Comparison of ENCODE assay signal across 8 cellular contexts in the genomic region with DNA sequence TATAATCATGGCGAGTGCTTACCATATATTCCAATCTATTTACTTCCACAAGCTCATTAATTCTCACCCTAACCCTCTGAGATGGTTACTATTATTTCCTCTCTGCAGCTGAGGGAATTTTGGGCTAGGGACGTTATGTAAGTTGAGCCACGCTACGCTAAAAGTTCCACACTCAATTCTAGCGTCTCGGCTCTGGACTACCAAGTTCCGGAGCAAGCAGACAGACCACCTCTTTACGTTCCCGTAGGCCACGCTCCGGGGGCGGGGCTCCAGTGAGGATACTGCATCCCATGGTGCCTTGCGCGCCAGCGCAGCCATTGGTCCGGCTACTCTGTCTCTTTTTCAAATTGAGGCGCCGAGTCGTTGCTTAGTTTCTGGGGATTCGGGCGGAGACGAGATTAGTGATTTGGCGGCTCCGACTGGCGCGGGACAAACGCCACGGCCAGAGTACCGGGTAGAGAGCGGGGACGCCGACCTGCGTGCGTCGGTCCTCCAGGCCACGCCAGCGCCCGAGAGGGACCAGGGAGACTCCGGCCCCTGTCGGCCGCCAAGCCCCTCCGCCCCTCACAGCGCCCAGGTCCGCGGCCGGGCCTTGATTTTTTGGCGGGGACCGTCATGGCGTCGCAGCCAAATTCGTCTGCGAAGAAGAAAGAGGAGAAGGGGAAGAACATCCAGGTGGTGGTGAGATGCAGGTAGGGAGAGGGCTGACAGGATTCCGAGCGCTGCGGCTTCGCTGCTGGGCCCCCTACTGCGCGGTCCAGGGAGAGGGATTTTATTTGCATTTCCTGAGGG. TPM values are rescaled to one million over a fixed set of nuclear protein-coding genes. Genes with fewer than 3 reads are reported as not detected.
DNase-seq lines count a peak whose midpoint lies in the region; ATAC-seq and TF ChIP-seq lines count a peak whose summit lies in the region.

Gene KIF11, plus strand, starts transcription at position 370 of the 792 bp plus-strand sequence. Its CDS starts 246 bp downstream, at position 616.

- no peaks in the 10 kb centered on the region for H3K36me3 ChIP-seq in liver (ENCODE audit: control insufficient read depth in 4 of 4, insufficient read depth in 3 of 4, low read depth in 1 of 4, low read length in 3 of 4)

- H3K27me3 ChIP-seq in dorsolateral prefrontal cortex (no peaks in the 10 kb centered on the region), liver (ENCODE audit: control insufficient read depth in 4 of 4, insufficient read depth in 4 of 4, low read length in 3 of 4) (no peaks in the 10 kb centered on the region)

- WGBS in liver: under 1% methylated on average over 58 of the region's 58 CpGs

- TF ChIP-seq CTCF in C4-2B (conservative IDR thresholded peaks at IDR 0.05) (no peak), dorsolateral prefrontal cortex (IDR thresholded peaks at IDR 0.05 in 54 of 56, conservative IDR thresholded peaks at IDR 0.05 in 2 of 56; ENCODE audit: low read depth in 1 of 56, partially characterized antibody in 56 of 56) (peak in 32 of 56 donors; percentile 6 to 59 (median 30)), liver (IDR thresholded peaks at IDR 0.05; ENCODE audit: low read depth, low read length, missing input control) (no peak)

- H3K27ac ChIP-seq in C4-2B: peak within 1 kb of the TSS; percentile 91
- H3K27ac ChIP-seq in dorsolateral prefrontal cortex: peak within 1 kb of the TSS; percentile 65 to 98 (median 95)
- peak within 1 kb of the TSS; percentile 76 to 85 for H3K27ac ChIP-seq in liver (ENCODE audit: low read depth in 1 of 2, low read length in 2 of 2)

- intact Hi-C loops in dorsolateral prefrontal cortex (cut with DNase I): loop anchor here (5.0 to 10.0 kb wide), 5 partner anchors 76 to 668 kb away; partner anchors contain the start of genes EXOC6 (in 2 of the 2) and BTAF1 (in 1 of the 2)

- TF ChIP-seq RAD21 in liver (IDR thresholded peaks at IDR 0.05): peak in 1 of 2 donors; percentile 14

- H3K9ac ChIP-seq in liver (ENCODE audit: low read depth in 1 of 2, low read length in 2 of 2): peak within 1 kb of the TSS; percentile 53 to 78

- ATAC-seq in GM19395 (IDR thresholded peaks at IDR 0.05; ENCODE audit: unreplicated experiment) (peak; percentile 74), HG03565 (IDR thresholded peaks at IDR 0.05; ENCODE audit: unreplicated experiment) (peak; percentile 76)

- no peaks in the 10 kb centered on the region for H3K9me3 ChIP-seq in liver (ENCODE audit: control insufficient read depth in 4 of 4, low read length in 3 of 4)

- peaks cover 2 to 21% (median 11%) of the 10 kb centered on the region in 4 donors for H3K4me1 ChIP-seq in liver (ENCODE audit: control insufficient read depth in 4 of 4, insufficient read depth in 4 of 4, low read length in 3 of 4)

- DNase-seq in NCI-H82 (lab: John Stamatoyannopoulos, UW): peak; percentile 98
- DNase-seq in activated CD4-positive, alpha-beta T cell treated with anti-CD3 and anti-CD28 coated beads, Interleukin-2, amount 50 U/mL, for 48 hours: peak; percentile 98 to 99
- DNase-seq in dorsolateral prefrontal cortex: peak; percentile 96 to 99 (median 98)
- DNase-seq in stimulated activated CD4-positive, alpha-beta T cell treated with anti-CD3 and anti-CD28 coated beads, Interleukin-4, amount 100 ng/mL, for 24 hours: peak; percentile 98

- H3K4me3 ChIP-seq in dorsolateral prefrontal cortex (peak within 1 kb of the TSS; percentile 50 to 100 (median 81)), liver (ENCODE audit: low read depth in 1 of 3, low read length in 3 of 3) (peak within 1 kb of the TSS; percentile 60 to 90 (median 73))

TF ChIP-seq in liver, 16 proteins besides CTCF, POLR2A, EP300 and RAD21:
- TF ChIP-seq SP1 (IDR thresholded peaks at IDR 0.05) (peak; percentile 62), HNF4G (IDR thresholded peaks at IDR 0.05) (no peak), JUND (IDR thresholded peaks at IDR 0.05) (no peak), HNF4A (conservative IDR thresholded peaks at IDR 0.05) (peak in 1 of 2 donors; percentile 18), NR2F2 (IDR thresholded peaks at IDR 0.05) (no peak), MAX (IDR thresholded peaks at IDR 0.05) (peak; percentile 81), GABPA (IDR thresholded peaks at IDR 0.05 in 1 of 2, conservative IDR thresholded peaks at IDR 0.05 in 1 of 2) (peak in 1 of 2 donors; percentile 62), YY1 (IDR thresholded peaks at IDR 0.05) (peak; percentile 89), RXRA (IDR thresholded peaks at IDR 0.05) (peak; percentile 25 to 29), EGR1 (IDR thresholded peaks at IDR 0.05; ENCODE audit: low read depth in 2 of 2) (peak in 1 of 2 donors; percentile 30), TAF1 (conservative IDR thresholded peaks at IDR 0.05) (peak; percentile 97)
- TF ChIP-seq, protein P1, sequence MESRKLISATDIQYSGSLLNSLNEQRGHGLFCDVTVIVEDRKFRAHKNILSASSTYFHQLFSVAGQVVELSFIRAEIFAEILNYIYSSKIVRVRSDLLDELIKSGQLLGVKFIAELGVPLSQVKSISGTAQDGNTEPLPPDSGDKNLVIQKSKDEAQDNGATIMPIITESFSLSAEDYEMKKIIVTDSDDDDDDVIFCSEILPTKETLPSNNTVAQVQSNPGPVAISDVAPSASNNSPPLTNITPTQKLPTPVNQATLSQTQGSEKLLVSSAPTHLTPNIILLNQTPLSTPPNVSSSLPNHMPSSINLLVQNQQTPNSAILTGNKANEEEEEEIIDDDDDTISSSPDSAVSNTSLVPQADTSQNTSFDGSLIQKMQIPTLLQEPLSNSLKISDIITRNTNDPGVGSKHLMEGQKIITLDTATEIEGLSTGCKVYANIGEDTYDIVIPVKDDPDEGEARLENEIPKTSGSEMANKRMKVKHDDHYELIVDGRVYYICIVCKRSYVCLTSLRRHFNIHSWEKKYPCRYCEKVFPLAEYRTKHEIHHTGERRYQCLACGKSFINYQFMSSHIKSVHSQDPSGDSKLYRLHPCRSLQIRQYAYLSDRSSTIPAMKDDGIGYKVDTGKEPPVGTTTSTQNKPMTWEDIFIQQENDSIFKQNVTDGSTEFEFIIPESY (IDR thresholded peaks at IDR 0.05): peak; percentile 32
- TF ChIP-seq, protein P2, sequence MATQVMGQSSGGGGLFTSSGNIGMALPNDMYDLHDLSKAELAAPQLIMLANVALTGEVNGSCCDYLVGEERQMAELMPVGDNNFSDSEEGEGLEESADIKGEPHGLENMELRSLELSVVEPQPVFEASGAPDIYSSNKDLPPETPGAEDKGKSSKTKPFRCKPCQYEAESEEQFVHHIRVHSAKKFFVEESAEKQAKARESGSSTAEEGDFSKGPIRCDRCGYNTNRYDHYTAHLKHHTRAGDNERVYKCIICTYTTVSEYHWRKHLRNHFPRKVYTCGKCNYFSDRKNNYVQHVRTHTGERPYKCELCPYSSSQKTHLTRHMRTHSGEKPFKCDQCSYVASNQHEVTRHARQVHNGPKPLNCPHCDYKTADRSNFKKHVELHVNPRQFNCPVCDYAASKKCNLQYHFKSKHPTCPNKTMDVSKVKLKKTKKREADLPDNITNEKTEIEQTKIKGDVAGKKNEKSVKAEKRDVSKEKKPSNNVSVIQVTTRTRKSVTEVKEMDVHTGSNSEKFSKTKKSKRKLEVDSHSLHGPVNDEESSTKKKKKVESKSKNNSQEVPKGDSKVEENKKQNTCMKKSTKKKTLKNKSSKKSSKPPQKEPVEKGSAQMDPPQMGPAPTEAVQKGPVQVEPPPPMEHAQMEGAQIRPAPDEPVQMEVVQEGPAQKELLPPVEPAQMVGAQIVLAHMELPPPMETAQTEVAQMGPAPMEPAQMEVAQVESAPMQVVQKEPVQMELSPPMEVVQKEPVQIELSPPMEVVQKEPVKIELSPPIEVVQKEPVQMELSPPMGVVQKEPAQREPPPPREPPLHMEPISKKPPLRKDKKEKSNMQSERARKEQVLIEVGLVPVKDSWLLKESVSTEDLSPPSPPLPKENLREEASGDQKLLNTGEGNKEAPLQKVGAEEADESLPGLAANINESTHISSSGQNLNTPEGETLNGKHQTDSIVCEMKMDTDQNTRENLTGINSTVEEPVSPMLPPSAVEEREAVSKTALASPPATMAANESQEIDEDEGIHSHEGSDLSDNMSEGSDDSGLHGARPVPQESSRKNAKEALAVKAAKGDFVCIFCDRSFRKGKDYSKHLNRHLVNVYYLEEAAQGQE (IDR thresholded peaks at IDR 0.05): peak; percentile 80

RNA-seq across cellular contexts. Expression of gene KIF11, which starts in this region (rescaled TPM):
- total RNA-seq in dorsolateral prefrontal cortex: 1 to 10 TPM in 109 of 120 experiments, under 1 TPM in 11; 0.77 to 2.4 (median 1.5) TPM
- 10 to 100 TPM in 1 of 2 donors, under 1 TPM in 1; 0.25 to 29.2 TPM for total RNA-seq in liver
- under 1 TPM; 0.32 to 0.84 TPM for polyA plus RNA-seq in liver

Comparison
In these comparisons a context has a peak if more than half of its experiments do, and no peak if none do; other contexts are left out.
1. Peak in every context shown above with its lines: DNase-seq, ATAC-seq, H3K4me3 ChIP-seq and H3K27ac ChIP-seq.
2. CTCF ChIP-seq: peak in dorsolateral prefrontal cortex (32 of 56); none in C4-2B (single experiment) and liver (single experiment).